Comparison of ENCODE assay signal across 17 cellular contexts in the genomic region with DNA sequence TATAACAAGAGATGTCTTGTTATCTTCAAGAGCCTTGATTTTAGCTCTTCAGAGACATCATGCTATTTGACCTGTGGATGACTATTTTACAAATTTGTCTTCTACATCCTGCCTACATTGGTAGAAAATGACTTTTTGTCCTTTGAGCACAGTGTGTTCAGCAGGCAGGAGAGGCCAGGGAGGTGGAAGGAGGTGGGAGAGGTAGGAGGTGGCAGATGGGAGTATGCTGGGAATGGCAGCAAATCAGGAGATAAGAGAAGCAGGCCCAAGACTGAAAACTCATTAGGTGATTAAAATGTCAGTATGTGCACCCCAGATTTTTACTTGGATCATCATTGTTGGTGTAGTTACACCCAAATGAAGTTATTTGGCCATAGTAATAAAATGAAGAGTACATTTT. TPM values are rescaled to one million over a fixed set of nuclear protein-coding genes. Genes with fewer than 3 reads are reported as not detected.
DNase-seq lines count a peak whose midpoint lies in the region; ATAC-seq and TF ChIP-seq lines count a peak whose summit lies in the region.
"Had no signal": no experiment of that assay in that cellular context is flagged by ENCODE, and none has a peak within 500 bp of the region (broad histone marks: within the 10 kb centered on the region; RNA-seq: fewer than 3 reads in every experiment).

No MANE protein-coding gene starts in this region.

- H2AFZ ChIP-seq in mammary epithelial cell (ENCODE audit: low read depth, low read length) (no peak overlapping the region), trophoblast cell (ENCODE audit: insufficient read depth, low read length, poor library complexity) (no peak overlapping the region)

- no peak overlapping the region for H4K12ac ChIP-seq in trophoblast cell (ENCODE audit: low read depth, low read length)

- no peaks in the 10 kb centered on the region for H3K27me3 Mint-ChIP-seq in chondrocyte (ENCODE audit: low read depth)

- no peak overlapping the region for H2BK5ac ChIP-seq in trophoblast cell (ENCODE audit: low read depth, low read length, poor library complexity)

- H3K27ac Mint-ChIP-seq in chondrocyte (ENCODE audit: unreplicated experiment): no peak overlapping the region
- H3K27ac Mint-ChIP-seq: CD14-positive monocyte had no signal

- no peak overlapping the region for H2AK5ac ChIP-seq in trophoblast cell (ENCODE audit: low read length)

- DNase-seq in NCI-H82 treated with DMSO at 0.1 percent for 48 hours (lab: John Stamatoyannopoulos, UW; ENCODE audit: unreplicated experiment) (peak; percentile 17), mammary epithelial cell (no peak), trophoblast cell (peak in 1 of 2 donors; percentile 32), chondrocyte (ENCODE audit: low spot score) (no peak)
- no peak for DNase-seq in stimulated activated CD4-positive, alpha-beta T cell treated with anti-CD3 and anti-CD28 coated beads, Interleukin-12 subunit alpha, Interleukin-12 subunit beta, amount 100 ng/mL, for 4 hours
- DNase-seq: NCI-H1417 treated with DMSO at 0.1 percent for 48 hours, NCI-H2029, NCI-H2171, NCI-H748 treated with DMSO at 0.1 percent for 48 hours, SHP77 treated with DMSO at 0.1 percent for 48 hours had no signal

- peaks cover 4% of the 10 kb centered on the region for H3K79me1 ChIP-seq in trophoblast cell (ENCODE audit: low read length)

- H3K36me3 Mint-ChIP-seq in chondrocyte (ENCODE audit: low read depth): peaks cover 9% of the 10 kb centered on the region
- H3K36me3 Mint-ChIP-seq: CD14-positive monocyte had no signal

- H3K9me3 ChIP-seq in mammary epithelial cell (replicated peaks; ENCODE audit: insufficient read depth, low read length) (no peaks in the 10 kb centered on the region), trophoblast cell (ENCODE audit: insufficient read depth, low read depth, low read length) (no peaks in the 10 kb centered on the region)

- no peak overlapping the region for H3K4ac ChIP-seq in trophoblast cell (ENCODE audit: low read depth, low read length)

- no peak overlapping the region for H3K9ac ChIP-seq in mammary epithelial cell (ENCODE audit: insufficient read depth, low read length)
- H3K9ac ChIP-seq in trophoblast cell (ENCODE audit: low read length): no peak overlapping the region

- H2BK120ac ChIP-seq in trophoblast cell (ENCODE audit: insufficient read depth, low read length, poor library complexity): no peak overlapping the region

- CTCF ChIA-PET in mammary epithelial cell (lab: Charles Lee; ENCODE audit: low non-redundant PET): interaction anchor here (0.6 to 0.7 kb wide), 2 partner anchors 47 to 689 kb away, joined by 3 to 19 read pairs; no protein-coding TSS in a partner anchor

- H3K4me2 ChIP-seq in mammary epithelial cell (ENCODE audit: insufficient read depth, low read depth, low read length) (no peak overlapping the region), trophoblast cell (ENCODE audit: low read length) (no peak overlapping the region)

- TF ChIP-seq CTCF in C4-2B (conservative IDR thresholded peaks at IDR 0.05) (no peak), mammary epithelial cell (conservative IDR thresholded peaks at IDR 0.05 in 1 of 2, IDR thresholded peaks at IDR 0.05 in 1 of 2; ENCODE audit: extremely low read depth in 1 of 2, insufficient read depth in 1 of 2, low read depth in 1 of 2, low read length in 2 of 2) (no peak), chondrocyte (IDR thresholded peaks at IDR 0.05) (no peak)

- H3K4me3 Mint-ChIP-seq in chondrocyte (ENCODE audit: unreplicated experiment): no peak overlapping the region

- H3K4me3 ChIP-seq in mammary epithelial cell (replicated peaks in 1 of 3; ENCODE audit: insufficient read depth in 1 of 3, low read depth in 2 of 3, low read length in 3 of 3) (no peak overlapping the region), trophoblast cell (ENCODE audit: low read depth, low read length) (no peak overlapping the region)
- H3K4me3 ChIP-seq: K562 had no signal

- peaks cover 12% of the 10 kb centered on the region for H3K36me3 ChIP-seq in mammary epithelial cell (ENCODE audit: insufficient read depth, low read length)
- H3K36me3 ChIP-seq in trophoblast cell (ENCODE audit: control insufficient read depth in 1 of 2, insufficient read depth in 2 of 2, low read length in 2 of 2): no peaks in the 10 kb centered on the region

- peak overlapping the region; percentile 20; the same call in 1 of the 2 replicates for H3K27ac ChIP-seq in C4-2B
- peak overlapping the region; percentile 47 for H3K27ac ChIP-seq in mammary epithelial cell (ENCODE audit: insufficient read depth, low read depth, low read length)
- peak overlapping the region; percentile 31 for H3K27ac ChIP-seq in trophoblast cell (ENCODE audit: low read depth, low read length)
- H3K27ac ChIP-seq: HL-60 had no signal

- no peak overlapping the region for H4K8ac ChIP-seq in trophoblast cell (ENCODE audit: low read depth, low read length)

- peak overlapping the region; percentile 72 for H3K18ac ChIP-seq in trophoblast cell (ENCODE audit: low read length)

- H3K4me1 ChIP-seq in mammary epithelial cell (ENCODE audit: insufficient read depth, low read length) (peaks cover 37% of the 10 kb centered on the region), trophoblast cell (ENCODE audit: control insufficient read depth in 1 of 2, insufficient read depth in 2 of 2, low read length in 2 of 2) (peaks cover 8 to 11% of the 10 kb centered on the region in 2 experiments)

- H3K27me3 ChIP-seq in mammary epithelial cell (ENCODE audit: insufficient read depth, low read length) (no peaks in the 10 kb centered on the region), trophoblast cell (ENCODE audit: insufficient read depth, low read length) (no peaks in the 10 kb centered on the region)

- peaks cover 14% of the 10 kb centered on the region for H3K4me1 Mint-ChIP-seq in chondrocyte (ENCODE audit: low read depth)
- H3K4me1 Mint-ChIP-seq: CD14-positive monocyte had no signal

- no peak overlapping the region for H3K14ac ChIP-seq in trophoblast cell (ENCODE audit: low read length)

- no peaks in the 10 kb centered on the region for H3K9me3 Mint-ChIP-seq in chondrocyte (ENCODE audit: low read depth)

- peak overlapping the region; percentile 54 for H4K91ac ChIP-seq in trophoblast cell (ENCODE audit: low read depth, low read length)

- peak overlapping the region; percentile 94 for H2BK12ac ChIP-seq in trophoblast cell (ENCODE audit: low read length)

- ATAC-seq in GM19035 (IDR thresholded peaks at IDR 0.05; ENCODE audit: unreplicated experiment) (no peak), GM18907 (IDR thresholded peaks at IDR 0.05; ENCODE audit: unreplicated experiment) (no peak)
- ATAC-seq: HCT116, K562 had no signal

- dilution Hi-C loops in mammary epithelial cell (cut with HindIII; ENCODE audit: low sequenced_read_pairs): no loop called here

- no peaks in the 10 kb centered on the region for H4K20me1 ChIP-seq in mammary epithelial cell (ENCODE audit: insufficient read depth, low read length)

- H3K23ac ChIP-seq in trophoblast cell (ENCODE audit: low read length): no peak overlapping the region

- in situ Hi-C loops in mammary epithelial cell (cut with MboI; ENCODE audit: low sequenced_read_pairs in 2 of 2): no loop called here

- BruUV-seq in mammary epithelial cell (replicated peaks; lab: Mats Ljungman, UMichigan): no TSS peak

- H3K79me2 ChIP-seq in mammary epithelial cell (ENCODE audit: insufficient read depth, low read length) (peaks cover 26% of the 10 kb centered on the region), trophoblast cell (ENCODE audit: control insufficient read depth, insufficient read depth, low read length, poor library complexity) (no peaks in the 10 kb centered on the region)

- intact Hi-C loops in mammary epithelial cell (cut with micrococcal nuclease): loop anchor here (5.0 kb wide), 1 partner anchor 433 kb away; no protein-coding TSS in a partner anchor

RNA-seq across cellular contexts. Expression of gene PTPN3, which starts 44.1 kb away (rescaled TPM):
- total RNA-seq in mammary epithelial cell (10 to 100 TPM; 23.0 to 41.8 TPM), chondrocyte (4.5 to 7.2 TPM (median 6.6 TPM) in 3 replicates)
- polyA plus RNA-seq in mammary epithelial cell: 18.2 TPM
- 31.8 TPM for polyA minus RNA-seq in mammary epithelial cell
- 2.8 and 3.0 TPM in 2 replicates for polyA plus RNA-seq in trophoblast cell (2013)
- polyA plus RNA-seq: CD14-positive monocyte, K562 had no signal
